15 cellular contexts compared by ENCODE assay signal in genomic region chr18:23331091-23331920, GRCh38.
DNase-seq lines count a peak whose midpoint lies in the region; ATAC-seq and TF ChIP-seq lines count a peak whose summit lies in the region.
"Had no signal": no experiment of that assay in that cellular context is flagged by ENCODE, and none has a peak within 500 bp of the region (broad histone marks: within the 10 kb centered on the region; RNA-seq: fewer than 3 reads in every experiment).

No MANE protein-coding gene starts in this region.

- DNase-seq in DMS153 (lab: John Stamatoyannopoulos, UW) (peak; percentile 70), NCI-H2029 treated with DMSO at 0.1 percent for 48 hours (lab: John Stamatoyannopoulos, UW) (peak; percentile 22), mammary epithelial cell (peak; percentile 46), mucosa of descending colon (peak in 2 of 3 donors; percentile 38 to 60), HFFc6 (no peak), SKM-1 (lab: John Stamatoyannopoulos, UW; ENCODE audit: unreplicated experiment) (no peak), thyroid gland (no peak)
- DNase-seq: activated CD4-positive, alpha-beta T cell treated with anti-CD3 and anti-CD28 coated beads, Interleukin-2, amount 10 ng/mL, durations not matched to agents 24 days and 14 days; activated T-cell treated with anti-CD3 and anti-CD28 coated beads, Interleukin-2, amount 50 U/mL, for 72 hours; colonic mucosa; Kasumi-1; OCI-M1; T-helper 1 cell had no signal

- H3K27me3 ChIP-seq in mammary epithelial cell (ENCODE audit: insufficient read depth, low read length) (no peaks in the 10 kb centered on the region), thyroid gland (no peaks in the 10 kb centered on the region)
- H3K27me3 ChIP-seq: colonic mucosa had no signal

- peak; percentile 83 for ATAC-seq in mucosa of descending colon
- ATAC-seq in HG02623 (IDR thresholded peaks at IDR 0.05; ENCODE audit: unreplicated experiment) = no peak
- ATAC-seq: activated T-cell treated with anti-CD3 and anti-CD28 coated beads, Interleukin-2, amount 50 U/mL, for 72 hours had no signal

- no peaks in the 10 kb centered on the region for H3K9me3 Mint-ChIP-seq in HFFc6

- WGBS in mammary epithelial cell (ENCODE audit: low coverage, missing lambda C conversion rate) = 49% methylated on average over 21 of the region's 22 CpGs
- 83 to 86% methylated on average over 18 to 22 of the region's 22 CpGs for WGBS in thyroid gland, 2 donors

- in situ Hi-C loops in mammary epithelial cell (cut with MboI; ENCODE audit: low sequenced_read_pairs in 2 of 2) = no loop called here

- no peaks in the 10 kb centered on the region for H4K20me1 ChIP-seq in mammary epithelial cell (ENCODE audit: insufficient read depth, low read length)

- dilution Hi-C loops in mammary epithelial cell (cut with HindIII; ENCODE audit: low sequenced_read_pairs) = no loop called here

- no peaks in the 10 kb centered on the region for H3K9me3 ChIP-seq in mammary epithelial cell (replicated peaks; ENCODE audit: insufficient read depth, low read length)
- H3K9me3 ChIP-seq in mucosa of descending colon = no peaks in the 10 kb centered on the region
- H3K9me3 ChIP-seq in thyroid gland = no peaks in the 10 kb centered on the region
- H3K9me3 ChIP-seq: colonic mucosa had no signal

- H3K4me2 ChIP-seq in mammary epithelial cell (ENCODE audit: insufficient read depth, low read depth, low read length) = peak overlapping the region; percentile 23

- intact Hi-C loops in mammary epithelial cell (cut with micrococcal nuclease) (no loop called here), mucosa of descending colon (cut with DNase I, micrococcal nuclease) (no loop called here), thyroid gland (cut with DNase I) (no loop called here)

- TF ChIP-seq CTCF in mammary epithelial cell (conservative IDR thresholded peaks at IDR 0.05 in 1 of 2, IDR thresholded peaks at IDR 0.05 in 1 of 2; ENCODE audit: extremely low read depth in 1 of 2, insufficient read depth in 1 of 2, low read depth in 1 of 2, low read length in 2 of 2) (peak in 1 of 2 donors; percentile 1), mucosa of descending colon (IDR thresholded peaks at IDR 0.05) (no peak), HFFc6 (IDR thresholded peaks at IDR 0.05) (no peak), thyroid gland (IDR thresholded peaks at IDR 0.05) (no peak)

- peaks cover 9% of the 10 kb centered on the region; the same call in 1 of the 2 replicates for H3K4me1 Mint-ChIP-seq in HFFc6 (ENCODE audit: low read depth)
- H3K4me1 Mint-ChIP-seq: activated CD4-positive, alpha-beta T cell treated with anti-CD3 and anti-CD28 coated beads, Interleukin-2, amount 10 ng/mL, durations not matched to agents 24 days and 14 days had no signal

- peaks cover 1% of the 10 kb centered on the region for H3K36me3 ChIP-seq in mammary epithelial cell (ENCODE audit: insufficient read depth, low read length)
- H3K36me3 ChIP-seq in mucosa of descending colon (ENCODE audit: low read depth) = no peaks in the 10 kb centered on the region
- H3K36me3 ChIP-seq in thyroid gland = no peaks in the 10 kb centered on the region
- H3K36me3 ChIP-seq: colonic mucosa had no signal

- peaks cover 26% of the 10 kb centered on the region for H3K36me3 Mint-ChIP-seq in HFFc6 (ENCODE audit: low read depth)

- TF ChIP-seq POLR2A in thyroid gland (IDR thresholded peaks at IDR 0.05) = no peak

- BruUV-seq in mammary epithelial cell (replicated peaks; lab: Mats Ljungman, UMichigan) = no TSS peak

- H3K4me3 Mint-ChIP-seq in HFFc6 = no peak overlapping the region
- H3K4me3 Mint-ChIP-seq: activated CD4-positive, alpha-beta T cell treated with anti-CD3 and anti-CD28 coated beads, Interleukin-2, amount 10 ng/mL, durations not matched to agents 24 days and 14 days; activated T-cell treated with anti-CD3 and anti-CD28 coated beads, Interleukin-2, amount 50 U/mL, for 72 hours had no signal

- H3K27me3 Mint-ChIP-seq in HFFc6 (ENCODE audit: insufficient read depth) = peaks cover 2% of the 10 kb centered on the region; the same call in 1 of the 2 replicates

- CTCF ChIA-PET in mammary epithelial cell (lab: Charles Lee; ENCODE audit: low non-redundant PET) = no interaction called here

- no peak overlapping the region for H3K9ac ChIP-seq in mammary epithelial cell (ENCODE audit: insufficient read depth, low read length)
- H3K9ac ChIP-seq: parathyroid adenoma had no signal

- H3K4me3 ChIP-seq in mammary epithelial cell (replicated peaks in 1 of 3; ENCODE audit: insufficient read depth in 1 of 3, low read depth in 2 of 3, low read length in 3 of 3) (no peak overlapping the region), mucosa of descending colon (no peak overlapping the region), thyroid gland (replicated peaks in 1 of 3) (no peak overlapping the region)
- H3K4me3 ChIP-seq: colonic mucosa had no signal

- H3K4me1 ChIP-seq in mammary epithelial cell (ENCODE audit: insufficient read depth, low read length) (no peaks in the 10 kb centered on the region), mucosa of descending colon (ENCODE audit: low read depth) (no peaks in the 10 kb centered on the region), thyroid gland (peaks cover 0 to 3% of the 10 kb centered on the region in 2 donors)
- H3K4me1 ChIP-seq: colonic mucosa, parathyroid adenoma had no signal

- peak overlapping the region; percentile 20 for H2AFZ ChIP-seq in mammary epithelial cell (ENCODE audit: low read depth, low read length)
- H2AFZ ChIP-seq: parathyroid adenoma had no signal

- no peak overlapping the region for H3K27ac Mint-ChIP-seq in HFFc6
- H3K27ac Mint-ChIP-seq: activated CD4-positive, alpha-beta T cell treated with anti-CD3 and anti-CD28 coated beads, Interleukin-2, amount 10 ng/mL, durations not matched to agents 24 days and 14 days; activated T-cell treated with anti-CD3 and anti-CD28 coated beads, Interleukin-2, amount 50 U/mL, for 72 hours had no signal

- no peaks in the 10 kb centered on the region for H3K79me2 ChIP-seq in mammary epithelial cell (ENCODE audit: insufficient read depth, low read length)
- H3K79me2 ChIP-seq: parathyroid adenoma had no signal

- H3K27ac ChIP-seq in mammary epithelial cell (ENCODE audit: insufficient read depth, low read depth, low read length) (no peak overlapping the region), thyroid gland (no peak overlapping the region)
- H3K27ac ChIP-seq: colonic mucosa, parathyroid adenoma had no signal

Comparison
In these comparisons a context has a peak if more than half of its experiments do, and no peak if none do; other contexts are left out.
1. DNase-seq: peak in DMS153 (single experiment), NCI-H2029 treated with DMSO at 0.1 percent for 48 hours (single experiment), mammary epithelial cell (single experiment) and mucosa of descending colon (2 of 3); none in HFFc6 (single experiment), SKM-1 (single experiment) and thyroid gland (0 of 2).